In genomic region chr7:140367528-140367927, GRCh38 we compare ENCODE assay signal across 29 cellular contexts. TPM values are rescaled to one million over a fixed set of nuclear protein-coding genes. Genes with fewer than 3 reads are reported as not detected.
"Had no signal": no experiment of that assay in that cellular context is flagged by ENCODE, and none has a peak within 500 bp of the region (broad histone marks: within the 10 kb centered on the region; RNA-seq: fewer than 3 reads in every experiment).

No MANE protein-coding gene starts in this region.

- H3K9me3 ChIP-seq: adrenal gland, breast epithelium, colonic mucosa had no signal

- DNase-seq: activated CD4-positive, alpha-beta T cell treated with anti-CD3 and anti-CD28 coated beads for 4 hours; activated CD8-positive, alpha-beta T cell treated with anti-CD3 and anti-CD28 coated beads for 36 hours; activated naive CD4-positive, alpha-beta T cell treated with anti-CD3 and anti-CD28 coated beads, Interleukin-2, amount 50 U/mL, for 16 hours; activated naive CD8-positive, alpha-beta T cell treated with anti-CD3 and anti-CD28 coated beads, Interleukin-2, amount 10 ng/mL, durations not matched to agents 7 days and 5 days; activated T-cell treated with anti-CD3 and anti-CD28 coated beads, Interleukin-2, amount 50 U/mL, for 24 hours; adrenal gland; anterior cingulate cortex; caudate nucleus; colonic mucosa; KG1; MM.1S; NCI-H1105; NCI-H146; NCI-H187 treated with DMSO at 0.1 percent for 48 hours; NCI-H2081 treated with DMSO at 0.1 percent for 48 hours; NCI-H345; NCI-H510A; NCI-H526 treated with DMSO at 0.1 percent for 48 hours; NK-92 treated with Interleukin-12 subunit alpha and Interleukin-12 subunit beta, amount 100 ng/mL, for 24 hours; OCI-M1; RPMI8226; SW 1271 had no signal

- H3K27me3 ChIP-seq: adrenal gland, breast epithelium, colonic mucosa had no signal

- H3K4me1 ChIP-seq: adrenal gland, breast epithelium, colonic mucosa had no signal

- H3K4me3 ChIP-seq: adrenal gland, breast epithelium, colonic mucosa had no signal

- H3K36me3 ChIP-seq: adrenal gland, breast epithelium, colonic mucosa had no signal

- H3K27ac ChIP-seq: adrenal gland, breast epithelium, colonic mucosa had no signal

- ATAC-seq: activated CD4-positive, CD25-positive, alpha-beta regulatory T cell treated with anti-CD3 and anti-CD28 coated beads, Interleukin-2, amount 50 U/mL, for 24 hours; activated CD8-positive, alpha-beta T cell treated with anti-CD3 and anti-CD28 coated beads for 36 hours; activated T-helper 17 cell treated with anti-CD3 and anti-CD28 coated beads, Interleukin-2, amount 50 U/mL, for 72 hours; Panc1; Right ventricle myocardium inferior; SK-N-SH treated with all-trans-retinoic acid at 6 μM for 48 hours had no signal

RNA-seq across cellular contexts. Expression of gene RAB19, which starts 36.3 kb away (rescaled TPM):
- total RNA-seq: adrenal gland, cerebellum, Right ventricle myocardium inferior had no signal
- polyA plus RNA-seq: adrenal gland had no signal
